ENCODE assay signal across 18 cellular contexts in genomic region chr18:10301831-10302483, GRCh38.
DNase-seq lines count a peak whose midpoint lies in the region; ATAC-seq and TF ChIP-seq lines count a peak whose summit lies in the region.
"Had no signal": no experiment of that assay in that cellular context is flagged by ENCODE, and none has a peak within 500 bp of the region (broad histone marks: within the 10 kb centered on the region; RNA-seq: fewer than 3 reads in every experiment).

No MANE protein-coding gene starts in this region.

- H3K4me3 Mint-ChIP-seq in GM23338 = no peak overlapping the region
- H3K4me3 Mint-ChIP-seq: B cell; CD4-positive, alpha-beta memory T cell had no signal

- no peaks in the 10 kb centered on the region for H3K36me3 ChIP-seq in GM23338 (ENCODE audit: insufficient read depth)

- no peaks in the 10 kb centered on the region for H3K27me3 ChIP-seq in GM23338 (ENCODE audit: insufficient read depth)

- H3K27me3 Mint-ChIP-seq in GM23338 (ENCODE audit: insufficient read depth, low read depth, poor library complexity) = peaks cover 7% of the 10 kb centered on the region
- H3K27me3 Mint-ChIP-seq: B cell had no signal

- peaks cover 9% of the 10 kb centered on the region for H3K4me1 Mint-ChIP-seq in GM23338
- H3K4me1 Mint-ChIP-seq: CD4-positive, alpha-beta memory T cell had no signal

- TF ChIP-seq CTCF in GM23338 (conservative IDR thresholded peaks at IDR 0.05; ENCODE audit: low read depth in 2 of 2) = no peak

- H3K4me1 ChIP-seq in GM23338 (ENCODE audit: insufficient read depth) = no peaks in the 10 kb centered on the region

- H2AFZ ChIP-seq in GM23338 = peak overlapping the region; percentile 52; the same call in 1 of the 2 replicates

- H3K9me3 Mint-ChIP-seq in GM23338 = peaks cover 3% of the 10 kb centered on the region; the same call in 1 of the 3 replicates

- H3K4me3 ChIP-seq in GM23338 = no peak overlapping the region
- H3K4me3 ChIP-seq: K562 had no signal

- peak; percentile 33 for DNase-seq in NCI-H2171 treated with DMSO at 0.1 percent for 48 hours (lab: John Stamatoyannopoulos, UW)
- no peak for DNase-seq in NCI-H2171 (lab: John Stamatoyannopoulos, UW)
- DNase-seq in GM23338 (ENCODE audit: low spot score) = no peak
- DNase-seq in NCI-H524 treated with DMSO at 0.1 percent for 48 hours (lab: John Stamatoyannopoulos, UW) = peak; percentile 89
- peak; percentile 60 for DNase-seq in myocyte (ENCODE audit: low read depth)
- no peak for DNase-seq in RKO (ENCODE audit: low spot score)
- no peak for DNase-seq in SIG-M5 (lab: John Stamatoyannopoulos, UW)
- DNase-seq: CD4-positive, alpha-beta memory T cell; DMS53; MV-4-11; NCI-H1930; NCI-H774; OCI-M1; RPMI8226 had no signal

- H4K20me1 ChIP-seq in GM23338 (replicated peaks; ENCODE audit: insufficient read depth) = no peaks in the 10 kb centered on the region

- no peak overlapping the region for H3K27ac ChIP-seq in GM23338 (ENCODE audit: low read depth)
- H3K27ac ChIP-seq: 22Rv1 had no signal

- H3K27ac Mint-ChIP-seq in GM23338 = no peak overlapping the region
- H3K27ac Mint-ChIP-seq: B cell; CD4-positive, alpha-beta memory T cell had no signal

- 0 out of 2 replicates have a peak, but pooled peaks cover 10% of the 10 kb centered on the region for H3K9me2 ChIP-seq in GM23338 (ENCODE audit: insufficient read depth)

- H3K36me3 Mint-ChIP-seq in GM23338 (ENCODE audit: low read depth) = no peaks in the 10 kb centered on the region; the same call in 2 of the 3 replicates
- H3K36me3 Mint-ChIP-seq: CD4-positive, alpha-beta memory T cell had no signal

- no peak overlapping the region for H3K4me2 ChIP-seq in GM23338

- no peaks in the 10 kb centered on the region for H3K79me2 ChIP-seq in GM23338 (replicated peaks; ENCODE audit: insufficient read depth)

- ATAC-seq in GM23338 (no peak), HG02678 (IDR thresholded peaks at IDR 0.05; ENCODE audit: unreplicated experiment) (no peak)
- ATAC-seq: K562 had no signal

- no peaks in the 10 kb centered on the region for H3F3A ChIP-seq in GM23338 (replicated peaks; ENCODE audit: low read depth)

TF ChIP-seq in GM23338, 12 proteins besides CTCF, POLR2A, EP300 and RAD21:
- TF ChIP-seq EZH2phosphoT487 (IDR thresholded peaks at IDR 0.05; ENCODE audit: unreplicated experiment) = no peak
- TF ChIP-seq ZNF462 (CRISPR knock-in tag; IDR thresholded peaks at IDR 0.05) = no peak
- no peak for TF ChIP-seq POLR2AphosphoS5 (IDR thresholded peaks at IDR 0.05; ENCODE audit: low read depth)
- no peak for TF ChIP-seq ZNF114 (CRISPR knock-in tag; IDR thresholded peaks at IDR 0.05)

Comparison
In these comparisons a context has a peak if more than half of its experiments do, and no peak if none do; other contexts are left out.
1. DNase-seq: peak in NCI-H2171 treated with DMSO at 0.1 percent for 48 hours (single experiment), NCI-H524 treated with DMSO at 0.1 percent for 48 hours (single experiment) and myocyte (single experiment); none in NCI-H2171 (single experiment), GM23338 (single experiment), RKO (single experiment) and SIG-M5 (single experiment).